ENCODE assay signal across 20 cellular contexts in the genomic region with DNA sequence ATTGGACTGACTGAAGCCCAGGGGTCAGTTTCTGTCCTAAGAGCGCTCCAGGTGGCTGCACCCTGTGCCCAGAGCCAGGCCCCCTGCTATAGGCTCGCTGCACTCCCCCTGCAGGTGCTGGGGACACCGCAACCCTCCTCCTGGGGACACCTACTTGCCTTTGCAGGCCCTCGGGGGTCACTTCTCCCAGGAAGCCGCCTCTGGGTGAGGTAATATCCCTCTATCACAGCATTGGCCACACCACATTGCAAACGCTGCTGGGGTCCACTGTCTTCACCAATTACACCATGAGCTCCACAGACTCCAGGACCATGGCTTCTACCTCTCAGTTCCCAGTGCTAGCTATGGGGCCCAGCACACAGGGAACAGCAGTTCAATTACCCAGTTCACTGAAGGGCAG. TPM values are rescaled to one million over a fixed set of nuclear protein-coding genes. Genes with fewer than 3 reads are reported as not detected.
DNase-seq lines count a peak whose midpoint lies in the region; ATAC-seq and TF ChIP-seq lines count a peak whose summit lies in the region.
"Had no signal": no experiment of that assay in that cellular context is flagged by ENCODE, and none has a peak within 500 bp of the region (broad histone marks: within the 10 kb centered on the region; RNA-seq: fewer than 3 reads in every experiment).

No MANE protein-coding gene starts in this region.

- H3K4me1 ChIP-seq in BLaER1 treated with 17β-estradiol and CSF1 and Interleukin-3, amounts not matched to agents 10 nM and 100 nM: peaks cover 71 to 83% (median 76%) of the 10 kb centered on the region in 10 experiments
- no peaks in the 10 kb centered on the region for H3K4me1 ChIP-seq in CD8-positive, alpha-beta T cell (ENCODE audit: insufficient read depth, low read length)
- no peaks in the 10 kb centered on the region for H3K4me1 ChIP-seq in endodermal cell (ENCODE audit: control insufficient read depth, insufficient read depth, low read length)
- H3K4me1 ChIP-seq: thyroid gland had no signal

- peak overlapping the region in 6 of 11 experiments; percentile 18 to 63 (median 34); a peak in 5 of 22 replicates for H3K9ac ChIP-seq in BLaER1 treated with 17β-estradiol and CSF1 and Interleukin-3, amounts not matched to agents 10 nM and 100 nM
- H3K9ac ChIP-seq in endodermal cell (ENCODE audit: extremely low read depth, low read length, poor library complexity, severe bottlenecking): no peak overlapping the region
- H3K9ac ChIP-seq: KMS-11 had no signal

- peaks cover 98% of the 10 kb centered on the region for H3K36me3 Mint-ChIP-seq in CD8-positive, alpha-beta T cell
- H3K36me3 Mint-ChIP-seq in WTC11 (peaks cover 88% of the 10 kb centered on the region), endodermal cell (ENCODE audit: low read depth) (peaks cover 85% of the 10 kb centered on the region)

- H3K36me3 ChIP-seq in BLaER1 treated with 17β-estradiol and CSF1 and Interleukin-3, amounts not matched to agents 10 nM and 100 nM: peaks cover 80 to 94% (median 91%) of the 10 kb centered on the region in 11 experiments
- H3K36me3 ChIP-seq in CD8-positive, alpha-beta T cell (ENCODE audit: insufficient read depth, low read length): peaks cover 71% of the 10 kb centered on the region
- H3K36me3 ChIP-seq in endodermal cell (ENCODE audit: control insufficient read depth, insufficient read depth, low read length): peaks cover 75% of the 10 kb centered on the region

- whole genome bisulfite sequencing in endodermal cell (ENCODE audit: insufficient coverage in 1 of 2, insufficient read length in 1 of 2), 2 experiments: 95 to 100% methylated on average over 2 to 6 of the region's 6 CpGs

- no peak for ATAC-seq in CD8-positive, alpha-beta T cell
- ATAC-seq in WTC11: no peak
- ATAC-seq in GM19397 (IDR thresholded peaks at IDR 0.05; ENCODE audit: unreplicated experiment): no peak
- no peak for ATAC-seq in HG02571 (IDR thresholded peaks at IDR 0.05; ENCODE audit: unreplicated experiment)
- ATAC-seq: heart left ventricle; left ventricle myocardium superior; right cardiac atrium; stimulated activated naive B cell treated with anti-CD40 and anti-IgM and Interleukin-4, amounts not matched to agents 10 μg/mL and 1 μg/mL and 100 μg/mL, for 72 hours had no signal

- TF ChIP-seq CTCF in CD8-positive, alpha-beta T cell (IDR thresholded peaks at IDR 0.05): no peak
- TF ChIP-seq CTCF in WTC11 (IDR thresholded peaks at IDR 0.05) (no peak), endodermal cell (conservative IDR thresholded peaks at IDR 0.05) (no peak)

- H3K9me3 ChIP-seq in BLaER1 treated with 17β-estradiol and CSF1 and Interleukin-3, amounts not matched to agents 10 nM and 100 nM (replicated peaks in 1 of 11): no peaks in the 10 kb centered on the region
- H3K9me3 ChIP-seq in CD8-positive, alpha-beta T cell (ENCODE audit: low read length): no peaks in the 10 kb centered on the region
- H3K9me3 ChIP-seq in endodermal cell (ENCODE audit: control insufficient read depth, low read length): no peaks in the 10 kb centered on the region
- H3K9me3 ChIP-seq: heart left ventricle, thyroid gland had no signal

- H3K4me3 Mint-ChIP-seq in CD8-positive, alpha-beta T cell: no peak overlapping the region
- H3K4me3 Mint-ChIP-seq in WTC11: no peak overlapping the region
- H3K4me3 Mint-ChIP-seq in endodermal cell: no peak overlapping the region
- H3K4me3 Mint-ChIP-seq: stimulated activated naive B cell treated with anti-CD40 and anti-IgM and Interleukin-4, amounts not matched to agents 10 μg/mL and 1 μg/mL and 100 μg/mL, for 72 hours had no signal

- peaks cover 0 to 96% (median 80%) of the 10 kb centered on the region in 11 experiments; a peak in 19 of 22 replicates for H4K20me1 ChIP-seq in BLaER1 treated with 17β-estradiol and CSF1 and Interleukin-3, amounts not matched to agents 10 nM and 100 nM

- H3K9me3 Mint-ChIP-seq in CD8-positive, alpha-beta T cell: no peaks in the 10 kb centered on the region
- H3K9me3 Mint-ChIP-seq in WTC11 (no peaks in the 10 kb centered on the region), endodermal cell (no peaks in the 10 kb centered on the region)
- H3K9me3 Mint-ChIP-seq: stimulated activated naive B cell treated with anti-CD40 and anti-IgM and Interleukin-4, amounts not matched to agents 10 μg/mL and 1 μg/mL and 100 μg/mL, for 72 hours had no signal

- CTCF ChIA-PET in CD8-positive, alpha-beta T cell (lab: Charles Lee): no interaction called here
- CTCF ChIA-PET in WTC11 (lab: Charles Lee): no interaction called here

- no peak for DNase-seq in CD8-positive, alpha-beta T cell
- DNase-seq in WTC11 (ENCODE audit: low spot score) (no peak), endodermal cell (no peak), COR-L47 (lab: John Stamatoyannopoulos, UW) (no peak), DMS153 treated with DMSO at 0.1 percent for 48 hours (lab: John Stamatoyannopoulos, UW; ENCODE audit: unreplicated experiment) (no peak)
- DNase-seq: activated gamma-delta T cell; DMS 273 treated with DMSO at 0.1 percent for 48 hours; GDM1; left ventricle myocardium superior; NCI-H2029; NCI-H345; right cardiac atrium; stimulated activated naive B cell treated with anti-CD40 and anti-IgM and Interleukin-4, amounts not matched to agents 10 μg/mL and 1 μg/mL and 100 μg/mL, for 72 hours; thyroid gland; WERI-Rb-1 had no signal

- H3K4me2 ChIP-seq in BLaER1 treated with 17β-estradiol and CSF1 and Interleukin-3, amounts not matched to agents 10 nM and 100 nM: peak overlapping the region in 10 of 11 experiments; percentile 74 to 92 (median 84); a peak in 20 of 22 replicates
- H3K4me2 ChIP-seq: KMS-11 had no signal

- no peak overlapping the region for H3K4me3 ChIP-seq in BLaER1 treated with 17β-estradiol and CSF1 and Interleukin-3, amounts not matched to agents 10 nM and 100 nM
- H3K4me3 ChIP-seq in CD8-positive, alpha-beta T cell (ENCODE audit: low read depth, low read length): no peak overlapping the region
- H3K4me3 ChIP-seq in endodermal cell (ENCODE audit: low read length): no peak overlapping the region
- H3K4me3 ChIP-seq: heart left ventricle, thyroid gland had no signal

- POLR2A ChIA-PET in CD8-positive, alpha-beta T cell (lab: Charles Lee): no interaction called here
- POLR2A ChIA-PET in WTC11 (lab: Charles Lee): no interaction called here

- H3K27ac ChIP-seq in BLaER1 treated with 17β-estradiol and CSF1 and Interleukin-3, amounts not matched to agents 10 nM and 100 nM: peak overlapping the region in 9 of 11 experiments; percentile 36 to 80 (median 71); a peak in 15 of 22 replicates
- H3K27ac ChIP-seq in CD8-positive, alpha-beta T cell (ENCODE audit: low read depth, low read length): no peak overlapping the region
- H3K27ac ChIP-seq in endodermal cell (ENCODE audit: low read depth, low read length): no peak overlapping the region
- H3K27ac ChIP-seq: KMS-11, WERI-Rb-1 had no signal

- H3K27ac Mint-ChIP-seq in CD8-positive, alpha-beta T cell: peak overlapping the region; percentile 22
- H3K27ac Mint-ChIP-seq in WTC11: peak overlapping the region; percentile 72; the same call in 1 of the 2 replicates
- peak overlapping the region; percentile 70 for H3K27ac Mint-ChIP-seq in endodermal cell
- H3K27ac Mint-ChIP-seq: stimulated activated naive B cell treated with anti-CD40 and anti-IgM and Interleukin-4, amounts not matched to agents 10 μg/mL and 1 μg/mL and 100 μg/mL, for 72 hours had no signal

- intact Hi-C loops in CD8-positive, alpha-beta T cell (cut with DNase I, micrococcal nuclease): no loop called here

- H3K27me3 ChIP-seq in BLaER1 treated with 17β-estradiol and CSF1 and Interleukin-3, amounts not matched to agents 10 nM and 100 nM: no peaks in the 10 kb centered on the region
- no peaks in the 10 kb centered on the region for H3K27me3 ChIP-seq in CD8-positive, alpha-beta T cell (ENCODE audit: insufficient read depth, low read length)
- H3K27me3 ChIP-seq in endodermal cell (ENCODE audit: control insufficient read depth, insufficient read depth, low read length, poor library complexity, severe bottlenecking): no peaks in the 10 kb centered on the region
- H3K27me3 ChIP-seq: heart left ventricle, thyroid gland had no signal

- no peaks in the 10 kb centered on the region for H3K27me3 Mint-ChIP-seq in CD8-positive, alpha-beta T cell (ENCODE audit: low read depth)
- H3K27me3 Mint-ChIP-seq in WTC11 (ENCODE audit: low read depth): no peaks in the 10 kb centered on the region
- no peaks in the 10 kb centered on the region for H3K27me3 Mint-ChIP-seq in endodermal cell (ENCODE audit: insufficient read depth)
- H3K27me3 Mint-ChIP-seq: stimulated activated naive B cell treated with anti-CD40 and anti-IgM and Interleukin-4, amounts not matched to agents 10 μg/mL and 1 μg/mL and 100 μg/mL, for 72 hours had no signal

- peaks cover 46% of the 10 kb centered on the region for H3K4me1 Mint-ChIP-seq in CD8-positive, alpha-beta T cell (ENCODE audit: low read depth)
- no peaks in the 10 kb centered on the region for H3K4me1 Mint-ChIP-seq in WTC11
- peaks cover 5% of the 10 kb centered on the region for H3K4me1 Mint-ChIP-seq in endodermal cell

TF ChIP-seq in WTC11, 78 proteins besides CTCF, POLR2A, EP300 and RAD21 (continues in another document):
- TF ChIP-seq MYBL2 (CRISPR knock-in tag; IDR thresholded peaks at IDR 0.05) (no peak), RELA (CRISPR knock-in tag; IDR thresholded peaks at IDR 0.05; ENCODE audit: borderline replicate concordance) (no peak), NR2C2 (CRISPR knock-in tag; IDR thresholded peaks at IDR 0.05) (no peak), ELF4 (CRISPR knock-in tag; IDR thresholded peaks at IDR 0.05; ENCODE audit: low read depth) (no peak)
- TF ChIP-seq, protein P1, sequence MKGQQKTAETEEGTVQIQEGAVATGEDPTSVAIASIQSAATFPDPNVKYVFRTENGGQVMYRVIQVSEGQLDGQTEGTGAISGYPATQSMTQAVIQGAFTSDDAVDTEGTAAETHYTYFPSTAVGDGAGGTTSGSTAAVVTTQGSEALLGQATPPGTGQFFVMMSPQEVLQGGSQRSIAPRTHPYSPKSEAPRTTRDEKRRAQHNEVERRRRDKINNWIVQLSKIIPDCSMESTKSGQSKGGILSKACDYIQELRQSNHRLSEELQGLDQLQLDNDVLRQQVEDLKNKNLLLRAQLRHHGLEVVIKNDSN (CRISPR knock-in tag; IDR thresholded peaks at IDR 0.05): no peak

RNA-seq across cellular contexts. Expression of a gene that starts 14.9 kb away (rescaled TPM):
- total RNA-seq in CD8-positive, alpha-beta T cell: 100 to 1,000 TPM; 755 to 805 TPM
- 62.0 to 74.0 TPM (median 65.8 TPM) in 3 replicates for total RNA-seq in WTC11 (2021)
- 10 to 100 TPM; 57.1 to 62.5 TPM for total RNA-seq in endodermal cell
- 22.4 TPM for polyA plus RNA-seq in endodermal cell (2013, experiment 1 of 2)
- 26.5 TPM for polyA plus RNA-seq in endodermal cell (2013, experiment 2 of 2)

RNA-seq across cellular contexts. Expression of a gene that starts 43.6 kb away (rescaled TPM):
- 100 to 1,000 TPM; 475 to 490 TPM for total RNA-seq in CD8-positive, alpha-beta T cell
- 15.1 to 20.0 TPM (median 15.8 TPM) in 3 replicates for total RNA-seq in WTC11 (2021)
- 10 to 100 TPM; 23.1 to 27.4 TPM for total RNA-seq in endodermal cell
- polyA plus RNA-seq in endodermal cell (2013, experiment 1 of 2): 20.3 TPM
- 17.8 TPM for polyA plus RNA-seq in endodermal cell (2013, experiment 2 of 2)

Comparison
In these comparisons a context has a peak if more than half of its experiments do, and no peak if none do; other contexts are left out.
1. H3K27ac ChIP-seq: peak in BLaER1 treated with 17β-estradiol and CSF1 and Interleukin-3, amounts not matched to agents 10 nM and 100 nM (9 of 11); none in CD8-positive, alpha-beta T cell (single experiment) and endodermal cell (single experiment).
2. H3K27ac Mint-ChIP-seq: peak in every context shown above with its lines; median percentile 72 in WTC11; 70 in endodermal cell; 22 in CD8-positive, alpha-beta T cell.
3. RNA of a gene that starts 14.9 kb away (total RNA-seq): 755 to 805 TPM in CD8-positive, alpha-beta T cell; 62.0 to 74.0 TPM in WTC11 and 57.1 to 62.5 TPM in endodermal cell; every median in the first group is over 10 times any median in the second.
4. RNA of a gene that starts 43.6 kb away (total RNA-seq): 475 to 490 TPM in CD8-positive, alpha-beta T cell; 23.1 to 27.4 TPM in endodermal cell and 15.1 to 20.0 TPM in WTC11; every median in the first group is over 10 times any median in the second.